Comparison of ENCODE assay signal across 24 cellular contexts in the genomic region with DNA sequence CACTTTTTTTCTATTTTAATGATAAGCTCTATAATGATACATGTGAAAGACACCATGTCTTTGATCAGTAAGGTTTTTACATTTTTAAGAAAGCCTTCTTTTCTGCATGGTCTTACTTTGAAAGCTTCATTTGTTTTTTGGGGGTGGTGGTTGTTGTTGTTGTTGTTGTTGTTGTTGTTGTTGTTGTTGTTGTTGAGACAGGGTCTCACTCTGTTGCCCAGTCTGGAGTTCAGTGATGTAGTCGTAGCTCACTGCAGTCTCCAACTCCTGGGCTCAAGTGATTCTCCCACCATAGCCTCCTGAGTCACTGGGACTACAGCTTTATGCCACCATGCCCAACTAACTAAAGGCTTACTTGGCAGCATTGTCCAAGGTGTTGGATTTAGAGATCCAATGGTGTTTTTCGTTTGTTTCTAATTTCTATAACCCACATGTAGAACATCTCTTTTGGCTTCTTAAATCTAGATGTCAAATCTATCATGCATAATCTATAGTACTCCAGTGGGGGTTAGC. TPM values are rescaled to one million over a fixed set of nuclear protein-coding genes. Genes with fewer than 3 reads are reported as not detected.
DNase-seq lines count a peak whose midpoint lies in the region; ATAC-seq, FAIRE-seq and TF ChIP-seq lines count a peak whose summit lies in the region.
"Had no signal": no experiment of that assay in that cellular context is flagged by ENCODE, and none has a peak within 500 bp of the region (broad histone marks: within the 10 kb centered on the region; RNA-seq: fewer than 3 reads in every experiment).

No MANE protein-coding gene starts in this region.

- no peaks in the 10 kb centered on the region for H3F3A ChIP-seq in PC-3 (ENCODE audit: low read length, unreplicated experiment)

- no peak for DNase-seq in activated T-cell treated with anti-CD3 and anti-CD28 coated beads, Interleukin-2, amount 50 U/mL, for 24 hours
- DNase-seq in activated T-cell treated with anti-CD3 and anti-CD28 coated beads, Interleukin-2, amount 50 U/mL, for 1 hour = no peak
- no peak for DNase-seq in CD4-positive, CD25-positive, alpha-beta regulatory T cell
- DNase-seq in PC-3 = no peak
- no peak for DNase-seq in K562 (ENCODE audit: extremely low read depth in 1 of 4, low spot score in 3 of 4)
- DNase-seq in stimulated activated CD4-positive, alpha-beta T cell treated with anti-CD3 and anti-CD28 coated beads, Interleukin-1b, Interleukin-23, amount 100 ng/mL, for 48 hours = no peak
- no peak for DNase-seq in NCI-H2081 (lab: John Stamatoyannopoulos, UW)
- DNase-seq: AML-193; Calu3; CD8-positive, alpha-beta T cell; DMS 273 treated with DMSO at 0.1 percent for 48 hours; DMS53; DND-41; EL; GOT3; H7; IMR-90; KBM-7 had no signal

- BruUV-seq in PC-3 (replicated peaks; lab: Mats Ljungman, UMichigan) (TSS peak; percentile 13), K562 (replicated peaks; lab: Mats Ljungman, UMichigan) (no TSS peak)

- H3K27ac Mint-ChIP-seq in activated T-cell treated with anti-CD3 and anti-CD28 coated beads, Interleukin-2, amount 50 U/mL, for 24 hours = peak overlapping the region; percentile 40
- peak overlapping the region in 2 of 3 donors; percentile 28 to 45 for H3K27ac Mint-ChIP-seq in CD4-positive, CD25-positive, alpha-beta regulatory T cell
- H3K27ac Mint-ChIP-seq: CD8-positive, alpha-beta T cell had no signal

- no peak for TF ChIP-seq POLR2A in K562 (conservative IDR thresholded peaks at IDR 0.05)

- intact Hi-C loops in PC-3 (cut with micrococcal nuclease) (no loop called here), K562 (cut with micrococcal nuclease) (no loop called here)

- H3K79me2 ChIP-seq in PC-3 (ENCODE audit: low read length) (0 out of 2 replicates have a peak, but pooled peaks cover 14% of the 10 kb centered on the region), K562 (ENCODE audit: control insufficient read depth, insufficient read depth, low read length) (peaks cover 88% of the 10 kb centered on the region)

- H3K9me1 ChIP-seq in K562 (ENCODE audit: control insufficient read depth, insufficient read depth, low read length) = no peaks in the 10 kb centered on the region

- peaks cover 6% of the 10 kb centered on the region for H3K36me3 ChIP-seq in CD4-positive, CD25-positive, alpha-beta regulatory T cell (ENCODE audit: control insufficient read depth, insufficient read depth, low read length)
- H3K36me3 ChIP-seq in PC-3 (ENCODE audit: low read depth, low read length) = no peaks in the 10 kb centered on the region
- peaks cover 55% of the 10 kb centered on the region for H3K36me3 ChIP-seq in K562 (ENCODE audit: control insufficient read depth, insufficient read depth, low read length)

- WGBS in K562 (ENCODE audit: insufficient coverage, low coverage, missing lambda C conversion rate) = 73% methylated on average over 2 of the region's 2 CpGs

- CTCF ChIA-PET in PC-3 (lab: Charles Lee) = no interaction called here
- CTCF ChIA-PET in K562 (lab: Yijun Ruan, JAX; ENCODE audit: low intra/inter-chr PET ratio) = no interaction called here

- H3K4me2 ChIP-seq in PC-3 (ENCODE audit: low read length) = no peak overlapping the region
- H3K4me2 ChIP-seq in K562 (ENCODE audit: insufficient read depth, low read length) = no peak overlapping the region
- H3K4me2 ChIP-seq: A549 had no signal

- H4K20me1 ChIP-seq in PC-3 (ENCODE audit: low read length) = no peaks in the 10 kb centered on the region
- no peaks in the 10 kb centered on the region for H4K20me1 ChIP-seq in K562 (replicated peaks; ENCODE audit: control insufficient read depth, insufficient read depth, low read length)

- in situ Hi-C loops in K562 (cut with MboI) = no loop called here

- no peak overlapping the region for H3K27ac ChIP-seq in CD4-positive, CD25-positive, alpha-beta regulatory T cell (ENCODE audit: insufficient read depth, low read length, poor library complexity, severe bottlenecking)
- no peak overlapping the region for H3K27ac ChIP-seq in PC-3 (ENCODE audit: low read length)
- H3K27ac ChIP-seq in K562 (ENCODE audit: extremely low read depth, low read depth, low read length) = no peak overlapping the region
- H3K27ac ChIP-seq: 22Rv1, A549, C4-2B had no signal

- no peaks in the 10 kb centered on the region for H3K9me3 Mint-ChIP-seq in activated T-cell treated with anti-CD3 and anti-CD28 coated beads, Interleukin-2, amount 50 U/mL, for 24 hours
- H3K9me3 Mint-ChIP-seq in CD4-positive, CD25-positive, alpha-beta regulatory T cell = peaks cover 0 to 4% (median 0%) of the 10 kb centered on the region in 7 donors
- H3K9me3 Mint-ChIP-seq: CD8-positive, alpha-beta T cell had no signal

- POLR2A ChIA-PET in PC-3 (lab: Charles Lee; ENCODE audit: unreplicated experiment) (no interaction called here), K562 (lab: Yijun Ruan, JAX) (interaction anchor here (0.7 to 1.3 kb wide), 3 partner anchors 10 to 27 kb away, joined by 3 to 8 read pairs (median 3); no protein-coding TSS in a partner anchor)

- no peak for TF ChIP-seq RAD21 in K562 (CRISPR knock-in tag; conservative IDR thresholded peaks at IDR 0.05 in 1 of 2, IDR thresholded peaks at IDR 0.05 in 1 of 2)

- H3K9ac ChIP-seq in PC-3 (ENCODE audit: low read length) = no peak overlapping the region
- H3K9ac ChIP-seq in K562 (ENCODE audit: insufficient read depth in 1 of 2, low read depth in 2 of 2, low read length in 2 of 2) = no peak overlapping the region

- no peaks in the 10 kb centered on the region for H3K9me2 ChIP-seq in PC-3 (replicated peaks; ENCODE audit: low read length)

- FAIRE-seq in K562 (lab: Jason Lieb, UNC) = no peak
- FAIRE-seq: A549, GM12891, GM19239 had no signal

- H3K4me1 Mint-ChIP-seq in activated T-cell treated with anti-CD3 and anti-CD28 coated beads, Interleukin-2, amount 50 U/mL, for 24 hours (ENCODE audit: low read depth) = peaks cover 29% of the 10 kb centered on the region
- peaks cover 16 to 36% (median 32%) of the 10 kb centered on the region in 4 donors for H3K4me1 Mint-ChIP-seq in CD4-positive, CD25-positive, alpha-beta regulatory T cell

- peaks cover 56% of the 10 kb centered on the region for H3K36me3 Mint-ChIP-seq in activated T-cell treated with anti-CD3 and anti-CD28 coated beads, Interleukin-2, amount 50 U/mL, for 24 hours (ENCODE audit: low read depth)
- peaks cover 51% of the 10 kb centered on the region for H3K36me3 Mint-ChIP-seq in CD4-positive, CD25-positive, alpha-beta regulatory T cell

- TF ChIP-seq EP300 in K562 (IDR thresholded peaks at IDR 0.05; ENCODE audit: low read length) = no peak

- no peak overlapping the region for H2AFZ ChIP-seq in PC-3 (ENCODE audit: low read length)
- H2AFZ ChIP-seq in K562 (ENCODE audit: low read depth, low read length) = no peak overlapping the region

- H3K4me1 ChIP-seq in CD4-positive, CD25-positive, alpha-beta regulatory T cell (ENCODE audit: control insufficient read depth, insufficient read depth, low read length, poor library complexity, severe bottlenecking) = no peaks in the 10 kb centered on the region
- H3K4me1 ChIP-seq in PC-3 (ENCODE audit: insufficient read depth, low read length) (no peaks in the 10 kb centered on the region), K562 (replicated peaks in 1 of 2; ENCODE audit: control insufficient read depth in 2 of 2, insufficient read depth in 2 of 2, low read length in 2 of 2) (no peaks in the 10 kb centered on the region)
- H3K4me1 ChIP-seq: A549 had no signal

- no peak overlapping the region for H3K4me3 ChIP-seq in CD4-positive, CD25-positive, alpha-beta regulatory T cell (ENCODE audit: low read depth, low read length)
- H3K4me3 ChIP-seq in PC-3 (ENCODE audit: low read length) (no peak overlapping the region), K562 (no peak overlapping the region)
- H3K4me3 ChIP-seq: A549 had no signal

- H3K9me3 ChIP-seq in CD4-positive, CD25-positive, alpha-beta regulatory T cell (ENCODE audit: control insufficient read depth in 2 of 2, low read length in 2 of 2) = no peaks in the 10 kb centered on the region
- H3K9me3 ChIP-seq in PC-3 (ENCODE audit: low read length) (no peaks in the 10 kb centered on the region), K562 (replicated peaks; ENCODE audit: control insufficient read depth, insufficient read depth, low read depth, low read length) (peaks cover 3% of the 10 kb centered on the region; the same call in 1 of the 2 replicates)
- H3K9me3 ChIP-seq: A549 had no signal

- ATAC-seq in CD4-positive, CD25-positive, alpha-beta regulatory T cell (ENCODE audit: low read depth in 2 of 2) = no peak
- ATAC-seq in PC-3 (no peak), K562 (no peak), GM21423 (IDR thresholded peaks at IDR 0.05; ENCODE audit: unreplicated experiment) (no peak)
- ATAC-seq: A549; CD8-positive, alpha-beta T cell had no signal

- H3K27me3 ChIP-seq in CD4-positive, CD25-positive, alpha-beta regulatory T cell (ENCODE audit: control insufficient read depth, insufficient read depth, low read length) = no peaks in the 10 kb centered on the region
- no peaks in the 10 kb centered on the region for H3K27me3 ChIP-seq in PC-3 (ENCODE audit: low read length)
- no peaks in the 10 kb centered on the region for H3K27me3 ChIP-seq in K562 (ENCODE audit: control insufficient read depth in 2 of 2, insufficient read depth in 2 of 2, low read length in 2 of 2)

- TF ChIP-seq CTCF in PC-3 (conservative IDR thresholded peaks at IDR 0.05; ENCODE audit: low read depth, low read length) (no peak), K562 (IDR thresholded peaks at IDR 0.05 in 2 of 3, conservative IDR thresholded peaks at IDR 0.05 in 1 of 3; ENCODE audit: insufficient read depth in 2 of 3, low read depth in 1 of 3, low read length in 3 of 3) (no peak)

- no peak overlapping the region for H3K4me3 Mint-ChIP-seq in activated T-cell treated with anti-CD3 and anti-CD28 coated beads, Interleukin-2, amount 50 U/mL, for 24 hours
- no peak overlapping the region for H3K4me3 Mint-ChIP-seq in CD4-positive, CD25-positive, alpha-beta regulatory T cell
- H3K4me3 Mint-ChIP-seq: CD8-positive, alpha-beta T cell had no signal

- no peaks in the 10 kb centered on the region for H3K27me3 Mint-ChIP-seq in activated T-cell treated with anti-CD3 and anti-CD28 coated beads, Interleukin-2, amount 50 U/mL, for 24 hours
- H3K27me3 Mint-ChIP-seq in CD4-positive, CD25-positive, alpha-beta regulatory T cell = no peaks in the 10 kb centered on the region

RNA-seq across cellular contexts. Expression of a gene that starts 45.4 kb away (rescaled TPM):
- 20.5 TPM for total RNA-seq in CD4-positive, CD25-positive, alpha-beta regulatory T cell
- polyA plus RNA-seq in CD4-positive, CD25-positive, alpha-beta regulatory T cell = 1 to 10 TPM; 5.6 to 8.8 (median 7.2) TPM
- total RNA-seq in PC-3 (2014; rRNA removed) = 12.2 and 12.9 TPM in 2 replicates
- 47.4 and 128 TPM in 2 replicates for total RNA-seq in K562 (2011; cell fraction: chromatin; rRNA removed; ENCODE audit: low replicate concordance)
- 23.3 and 24.7 TPM in 2 replicates for total RNA-seq in K562 (2011; cell fraction: nucleolus; rRNA removed)
- total RNA-seq in K562 (2011; cell fraction: nucleoplasm; rRNA removed) = 54.0 and 95.2 TPM in 2 replicates
- 33.3 and 37.1 TPM in 2 replicates for total RNA-seq in K562 (2014; rRNA removed)
- 40.2 and 46.5 TPM in 2 replicates for total RNA-seq in K562 (2014; rRNA removed; fragmentation: Illumina TruSeq; extraction: Trizol)
- total RNA-seq in K562 (2015; rRNA removed; fragmentation: Illumina TruSeq; extraction: Trizol) = 52.4 and 56.4 TPM in 2 replicates
- total RNA-seq in K562 (2021) = 55.8 and 62.8 TPM in 2 replicates
- 61.7 and 66.9 TPM in 2 replicates for polyA plus RNA-seq in K562 (2011; rRNA removed)
- polyA plus RNA-seq in K562 (2011; cell fraction: cytosol; rRNA removed) = 28.4 and 38.1 TPM in 2 replicates
- polyA plus RNA-seq in K562 (2011; cell fraction: nucleus; rRNA removed) = 36.0 and 50.5 TPM in 2 replicates
- 40.9 and 42.4 TPM in 2 replicates for polyA plus RNA-seq in K562 (2012)
- 61.5 and 74.0 TPM in 2 replicates for polyA plus RNA-seq in K562 (2014; fragmentation: Illumina TruSeq; extraction: Trizol)
- 10 to 100 TPM; 13.4 to 15.1 TPM for polyA plus RNA-seq in K562 (2014; fragmentation: Nextera tagmentation; extraction: Ambion mirVana)
- 40.2 and 41.7 TPM in 2 replicates for polyA plus RNA-seq in K562 (2014; rRNA removed)
- polyA minus RNA-seq in K562 (2011; rRNA and poly(A)+ RNA removed) = 101 and 125 TPM in 2 replicates
- 40.7 and 48.4 TPM in 2 replicates for polyA minus RNA-seq in K562 (2011; cell fraction: cytosol; rRNA and poly(A)+ RNA removed)
- 36.4 and 60.5 TPM in 2 replicates for polyA minus RNA-seq in K562 (2011; cell fraction: nucleus; rRNA and poly(A)+ RNA removed)
